ENCODE assay signal across 1 cellular context in genomic region chr2:97932975-97933662, GRCh38.
TF ChIP-seq lines count a peak whose summit lies in the region.

No MANE protein-coding gene starts in this region.

TF ChIP-seq in GM12878, 131 proteins besides CTCF, POLR2A, EP300 and RAD21 (continued from another document and continues in another):
- TF ChIP-seq ZNF687 (IDR thresholded peaks at IDR 0.05), result no peak
- no peak for TF ChIP-seq POLR2AphosphoS2 (IDR thresholded peaks at IDR 0.05; ENCODE audit: low read depth, low read length)
- no peak for TF ChIP-seq FOXM1 (IDR thresholded peaks at IDR 0.05; ENCODE audit: low read depth, low read length)
- TF ChIP-seq ZSCAN29 (IDR thresholded peaks at IDR 0.05), result no peak
- 0 out of 2 replicates have a peak, but pooled peaks have one; percentile 23 for TF ChIP-seq RELB (IDR thresholded peaks at IDR 0.05; ENCODE audit: low read depth)
- peak in 1 of 2 experiments; percentile 47; a peak in 1 of 4 replicates for TF ChIP-seq BHLHE40 (IDR thresholded peaks at IDR 0.05; ENCODE audit: borderline replicate concordance in 1 of 2, low read depth in 2 of 2, low read length in 1 of 2)
- 0 out of 2 replicates have a peak, but pooled peaks have one; percentile 9 for TF ChIP-seq PAX5 (IDR thresholded peaks at IDR 0.05; ENCODE audit: borderline replicate concordance, low read depth, low read length)
- TF ChIP-seq CREM (IDR thresholded peaks at IDR 0.05; ENCODE audit: low read depth), result 0 out of 2 replicates have a peak, but pooled peaks have one; percentile 9
- no peak for TF ChIP-seq NFXL1 (IDR thresholded peaks at IDR 0.05; ENCODE audit: borderline replicate concordance)
- TF ChIP-seq MYC (IDR thresholded peaks at IDR 0.05; ENCODE audit: insufficient read depth, insufficient read length, insufficient replicate concordance, low read length, severe bottlenecking), result no peak
- TF ChIP-seq STAT1 (conservative IDR thresholded peaks at IDR 0.05), result no peak
- TF ChIP-seq HDAC2 (IDR thresholded peaks at IDR 0.05), result no peak
- no peak for TF ChIP-seq IRF3 (IDR thresholded peaks at IDR 0.05)
- no peak for TF ChIP-seq PRDM15 (CRISPR knock-in tag; IDR thresholded peaks at IDR 0.05)
- TF ChIP-seq NBN (IDR thresholded peaks at IDR 0.05), result peak; percentile 58
- TF ChIP-seq ZNF217 (IDR thresholded peaks at IDR 0.05), result peak; percentile 63; the same call in 1 of the 2 replicates
- TF ChIP-seq TARDBP (IDR thresholded peaks at IDR 0.05; ENCODE audit: borderline replicate concordance), result no peak
- no peak for TF ChIP-seq NFIC (IDR thresholded peaks at IDR 0.05; ENCODE audit: low read depth, low read length)
- no peak for TF ChIP-seq RELA (IDR thresholded peaks at IDR 0.05; ENCODE audit: borderline replicate concordance, partially characterized antibody)
- no peak for TF ChIP-seq E2F8 (IDR thresholded peaks at IDR 0.05; ENCODE audit: low read depth, partially characterized antibody)
- no peak for TF ChIP-seq ZBTB11 (CRISPR knock-in tag; IDR thresholded peaks at IDR 0.05)
- TF ChIP-seq RB1 (IDR thresholded peaks at IDR 0.05; ENCODE audit: borderline replicate concordance), result no peak
- TF ChIP-seq CBX5 (IDR thresholded peaks at IDR 0.05; ENCODE audit: low read depth), result no peak
- TF ChIP-seq PML (IDR thresholded peaks at IDR 0.05; ENCODE audit: low read length), result 0 out of 2 replicates have a peak, but pooled peaks have one; percentile 11
- TF ChIP-seq MEF2A (IDR thresholded peaks at IDR 0.05; ENCODE audit: insufficient read depth, low read depth, low read length), result no peak
- 0 out of 2 replicates have a peak, but pooled peaks have one; percentile 24 for TF ChIP-seq DPF2 (IDR thresholded peaks at IDR 0.05)
- TF ChIP-seq TBL1XR1 (IDR thresholded peaks at IDR 0.05; ENCODE audit: low read depth, low read length), result 0 out of 2 replicates have a peak, but pooled peaks have one; percentile 55
- TF ChIP-seq MLLT1 (IDR thresholded peaks at IDR 0.05), result peak; percentile 66
- no peak for TF ChIP-seq SMAD5 (IDR thresholded peaks at IDR 0.05; ENCODE audit: low read depth)
- no peak for TF ChIP-seq MAX (IDR thresholded peaks at IDR 0.05; ENCODE audit: low read depth, low read length)
- no peak for TF ChIP-seq SIX5 (IDR thresholded peaks at IDR 0.05; ENCODE audit: low read depth, low read length, severe bottlenecking)
- no peak for TF ChIP-seq IKZF1 (conservative IDR thresholded peaks at IDR 0.05)
- peak; percentile 86 for TF ChIP-seq RUNX3 (IDR thresholded peaks at IDR 0.05; ENCODE audit: low read length)
- TF ChIP-seq MYB (IDR thresholded peaks at IDR 0.05; ENCODE audit: borderline replicate concordance, low read depth, low read length), result no peak
- TF ChIP-seq NR2C2 (IDR thresholded peaks at IDR 0.05; ENCODE audit: borderline replicate concordance, control insufficient read depth, insufficient read length, low read depth), result no peak
- no peak for TF ChIP-seq PAX8 (IDR thresholded peaks at IDR 0.05)
- no peak for TF ChIP-seq HDAC6 (IDR thresholded peaks at IDR 0.05; ENCODE audit: unreplicated experiment)
- TF ChIP-seq STAT3 (IDR thresholded peaks at IDR 0.05; ENCODE audit: low read depth, low read length), result 0 out of 2 replicates have a peak, but pooled peaks have one; percentile 24
- no peak for TF ChIP-seq SREBF1 (IDR thresholded peaks at IDR 0.05; ENCODE audit: low read length)
